In genomic region chr2:150778828-150779227, GRCh38 we compare ENCODE assay signal across 26 cellular contexts.
A peak's percentile ranks its signal among the peaks of the same experiment; 100 is the strongest.
DNase-seq lines count a peak whose midpoint lies in the region; ATAC-seq and TF ChIP-seq lines count a peak whose summit lies in the region.
"Had no signal": no experiment of that assay in that cellular context is flagged by ENCODE, and none has a peak within 500 bp of the region (broad histone marks: within the 10 kb centered on the region; RNA-seq: fewer than 3 reads in every experiment).

No MANE protein-coding gene starts in this region.

- peaks cover 2% of the 10 kb centered on the region for H3K79me1 ChIP-seq in trophoblast cell (ENCODE audit: low read length)

- no peak overlapping the region for H4K91ac ChIP-seq in trophoblast cell (ENCODE audit: low read depth, low read length)

- WGBS in right cardiac atrium: 14% methylated on average over 1 of the region's 1 CpG
- WGBS in trophoblast cell (ENCODE audit: extremely low coverage, insufficient coverage, insufficient read length): no CpG with 5 or more reads among the region's 1 CpG

- no peaks in the 10 kb centered on the region for H3K27me3 ChIP-seq in brain microvascular endothelial cell (replicated peaks)
- no peaks in the 10 kb centered on the region for H3K27me3 ChIP-seq in right cardiac atrium (ENCODE audit: control insufficient read depth, insufficient read depth)
- no peaks in the 10 kb centered on the region for H3K27me3 ChIP-seq in trophoblast cell (ENCODE audit: insufficient read depth, low read length)
- H3K27me3 ChIP-seq: esophagus muscularis mucosa, neutrophil, tibial nerve had no signal

- H4K12ac ChIP-seq in trophoblast cell (ENCODE audit: low read depth, low read length): no peak overlapping the region

- H3K27ac ChIP-seq in brain microvascular endothelial cell (no peak overlapping the region), right cardiac atrium (ENCODE audit: low read length) (no peak overlapping the region), trophoblast cell (ENCODE audit: low read depth, low read length) (peak overlapping the region; percentile 29)
- H3K27ac ChIP-seq: esophagus muscularis mucosa, neutrophil had no signal

- H3K4me3 Mint-ChIP-seq in activated CD4-positive, alpha-beta T cell treated with anti-CD3 and anti-CD28 coated beads, Interleukin-2, amount 10 ng/mL, durations not matched to agents 24 days and 14 days: no peak overlapping the region
- no peak overlapping the region for H3K4me3 Mint-ChIP-seq in chondrocyte (ENCODE audit: unreplicated experiment)
- H3K4me3 Mint-ChIP-seq: activated CD8-positive, alpha-beta T cell treated with anti-CD3 and anti-CD28 coated beads, Interleukin-2, amount 10 ng/mL, durations not matched to agents 7 days and 5 days; CD4-positive, CD25-positive, alpha-beta regulatory T cell; central memory CD8-positive, alpha-beta T cell; stimulated activated naive CD8-positive, alpha-beta T cell treated with anti-CD3 and anti-CD28 coated beads, Interleukin-15, Interleukin-2, amounts not matched to agents 100 ng/mL and 50 ng/mL, for 24 hours; T-helper 2 cell treated with Interferon-gamma antibody and Interleukin-4, amounts not matched to agents 5 μg/mL and 100 μg/mL, for 36 hours had no signal

- no peak overlapping the region for H2BK120ac ChIP-seq in trophoblast cell (ENCODE audit: insufficient read depth, low read length, poor library complexity)

- H3K79me2 ChIP-seq in trophoblast cell (ENCODE audit: control insufficient read depth, insufficient read depth, low read length, poor library complexity): no peaks in the 10 kb centered on the region

- H3K4me1 ChIP-seq in right cardiac atrium (ENCODE audit: control insufficient read depth, insufficient read depth, low read length): peaks cover 2% of the 10 kb centered on the region
- peaks cover 0 to 3% of the 10 kb centered on the region in 2 experiments for H3K4me1 ChIP-seq in trophoblast cell (ENCODE audit: control insufficient read depth in 1 of 2, insufficient read depth in 2 of 2, low read length in 2 of 2)
- H3K4me1 ChIP-seq: esophagus muscularis mucosa had no signal

- peak overlapping the region; percentile 27 for H2BK12ac ChIP-seq in trophoblast cell (ENCODE audit: low read length)

- H3K4me3 ChIP-seq in brain microvascular endothelial cell (ENCODE audit: low read depth, low read length): no peak overlapping the region
- no peak overlapping the region for H3K4me3 ChIP-seq in right cardiac atrium (ENCODE audit: low read length)
- H3K4me3 ChIP-seq in trophoblast cell (ENCODE audit: low read depth, low read length): no peak overlapping the region
- H3K4me3 ChIP-seq: esophagus muscularis mucosa, GM12878, tibial nerve had no signal

- no peak overlapping the region for H2AK5ac ChIP-seq in trophoblast cell (ENCODE audit: low read length)

- no peaks in the 10 kb centered on the region for H3K36me3 ChIP-seq in brain microvascular endothelial cell (replicated peaks)
- no peaks in the 10 kb centered on the region for H3K36me3 ChIP-seq in trophoblast cell (ENCODE audit: control insufficient read depth in 1 of 2, insufficient read depth in 2 of 2, low read length in 2 of 2)
- H3K36me3 ChIP-seq: esophagus muscularis mucosa, neutrophil, tibial nerve had no signal

- H3K4me1 Mint-ChIP-seq in activated CD4-positive, alpha-beta T cell treated with anti-CD3 and anti-CD28 coated beads, Interleukin-2, amount 10 ng/mL, durations not matched to agents 24 days and 14 days: no peaks in the 10 kb centered on the region
- H3K4me1 Mint-ChIP-seq in chondrocyte (ENCODE audit: low read depth): peaks cover 20% of the 10 kb centered on the region
- H3K4me1 Mint-ChIP-seq: CD4-positive, CD25-positive, alpha-beta regulatory T cell; central memory CD8-positive, alpha-beta T cell had no signal

- no peak overlapping the region for H3K18ac ChIP-seq in trophoblast cell (ENCODE audit: low read length)

- no peaks in the 10 kb centered on the region for H3K36me3 Mint-ChIP-seq in activated CD4-positive, alpha-beta T cell treated with anti-CD3 and anti-CD28 coated beads, Interleukin-2, amount 10 ng/mL, durations not matched to agents 24 days and 14 days (ENCODE audit: low read depth)
- H3K36me3 Mint-ChIP-seq in chondrocyte (ENCODE audit: low read depth): no peaks in the 10 kb centered on the region
- H3K36me3 Mint-ChIP-seq: CD4-positive, CD25-positive, alpha-beta regulatory T cell had no signal

- H3K27ac Mint-ChIP-seq in activated CD4-positive, alpha-beta T cell treated with anti-CD3 and anti-CD28 coated beads, Interleukin-2, amount 10 ng/mL, durations not matched to agents 24 days and 14 days: no peak overlapping the region
- no peak overlapping the region for H3K27ac Mint-ChIP-seq in chondrocyte (ENCODE audit: unreplicated experiment)
- H3K27ac Mint-ChIP-seq: activated CD8-positive, alpha-beta T cell treated with anti-CD3 and anti-CD28 coated beads, Interleukin-2, amount 10 ng/mL, durations not matched to agents 7 days and 5 days; stimulated activated naive CD8-positive, alpha-beta T cell treated with anti-CD3 and anti-CD28 coated beads, Interleukin-15, Interleukin-2, amounts not matched to agents 100 ng/mL and 50 ng/mL, for 24 hours; T-helper 2 cell treated with Interferon-gamma antibody and Interleukin-4, amounts not matched to agents 5 μg/mL and 100 μg/mL, for 36 hours had no signal

- no peak overlapping the region for H2BK5ac ChIP-seq in trophoblast cell (ENCODE audit: low read depth, low read length, poor library complexity)

- peak; percentile 43 for DNase-seq in M059J (ENCODE audit: low read depth)
- peak; percentile 9 for DNase-seq in brain microvascular endothelial cell
- DNase-seq in right cardiac atrium: no peak
- DNase-seq in trophoblast cell: no peak
- no peak for DNase-seq in ecto neural progenitor cell (ENCODE audit: low spot score)
- DNase-seq in activated CD4-positive, alpha-beta T cell treated with anti-CD3 and anti-CD28 coated beads, Interleukin-2, amount 10 ng/mL, durations not matched to agents 24 days and 14 days: no peak
- DNase-seq in chondrocyte (ENCODE audit: low spot score): no peak
- DNase-seq: activated CD8-positive, alpha-beta T cell treated with anti-CD3 and anti-CD28 coated beads, Interleukin-2, amount 10 ng/mL, durations not matched to agents 7 days and 5 days; activated naive CD4-positive, alpha-beta T cell; amygdala; CD4-positive, CD25-positive, alpha-beta regulatory T cell; effector CD4-positive, alpha-beta T cell; KG1; NCI-H146; NCI-H510A treated with DMSO at 0.1 percent for 48 hours; SK-N-SH; stimulated activated CD4-positive, alpha-beta T cell treated with anti-CD3 and anti-CD28 coated beads, Interleukin-12 subunit alpha, Interleukin-12 subunit beta, amount 100 ng/mL, for 4 hours had no signal

- no peak overlapping the region for H3K4me2 ChIP-seq in trophoblast cell (ENCODE audit: low read length)
- H3K4me2 ChIP-seq: SK-N-SH had no signal

- H3K9me3 ChIP-seq in right cardiac atrium (ENCODE audit: control insufficient read depth, low read length): no peaks in the 10 kb centered on the region
- no peaks in the 10 kb centered on the region for H3K9me3 ChIP-seq in trophoblast cell (ENCODE audit: insufficient read depth, low read depth, low read length)
- H3K9me3 ChIP-seq: esophagus muscularis mucosa, neutrophil, SK-N-SH, tibial nerve had no signal

- no peak overlapping the region for H2AFZ ChIP-seq in trophoblast cell (ENCODE audit: insufficient read depth, low read length, poor library complexity)

- peak; percentile 72 to 83 for ATAC-seq in right cardiac atrium
- no peak for ATAC-seq in HG02610 (IDR thresholded peaks at IDR 0.05; ENCODE audit: unreplicated experiment)
- ATAC-seq: activated CD4-positive, CD25-positive, alpha-beta regulatory T cell treated with anti-CD3 and anti-CD28 coated beads, Interleukin-2, amount 50 U/mL, for 24 hours; activated CD8-positive, alpha-beta T cell treated with anti-CD3 and anti-CD28 coated beads, Interleukin-2, amount 10 ng/mL, durations not matched to agents 7 days and 5 days; GM12878 had no signal

- H3K14ac ChIP-seq in trophoblast cell (ENCODE audit: low read length): no peak overlapping the region

- in situ Hi-C loops in brain microvascular endothelial cell (cut with HindIII; ENCODE audit: low pct_ligation_motif_present, low sequenced_read_pairs): no loop called here

- H3K9ac ChIP-seq in trophoblast cell (ENCODE audit: low read length): no peak overlapping the region
- H3K9ac ChIP-seq: SK-N-SH had no signal

- intact Hi-C loops in right cardiac atrium (cut with DNase I): no loop called here
- intact Hi-C loops in activated CD4-positive, alpha-beta T cell treated with anti-CD3 and anti-CD28 coated beads, Interleukin-2, amount 10 ng/mL, durations not matched to agents 24 days and 14 days (cut with micrococcal nuclease): no loop called here

- no peak overlapping the region for H3K4ac ChIP-seq in trophoblast cell (ENCODE audit: low read depth, low read length)

- no peak overlapping the region for H4K8ac ChIP-seq in trophoblast cell (ENCODE audit: low read depth, low read length)

- no peak overlapping the region for H3K23ac ChIP-seq in trophoblast cell (ENCODE audit: low read length)

- H3K9me3 Mint-ChIP-seq in activated CD4-positive, alpha-beta T cell treated with anti-CD3 and anti-CD28 coated beads, Interleukin-2, amount 10 ng/mL, durations not matched to agents 24 days and 14 days: no peaks in the 10 kb centered on the region
- no peaks in the 10 kb centered on the region for H3K9me3 Mint-ChIP-seq in chondrocyte (ENCODE audit: low read depth)
- H3K9me3 Mint-ChIP-seq: central memory CD8-positive, alpha-beta T cell; stimulated activated naive CD8-positive, alpha-beta T cell treated with anti-CD3 and anti-CD28 coated beads, Interleukin-15, Interleukin-2, amounts not matched to agents 100 ng/mL and 50 ng/mL, for 24 hours; T-helper 2 cell treated with Interferon-gamma antibody and Interleukin-4, amounts not matched to agents 5 μg/mL and 100 μg/mL, for 36 hours had no signal

- TF ChIP-seq CTCF in brain microvascular endothelial cell (IDR thresholded peaks at IDR 0.05; ENCODE audit: low read depth, low read length, missing control alignments): no peak
- TF ChIP-seq CTCF in chondrocyte (IDR thresholded peaks at IDR 0.05): no peak

- peaks cover 2% of the 10 kb centered on the region for H3K27me3 Mint-ChIP-seq in activated CD4-positive, alpha-beta T cell treated with anti-CD3 and anti-CD28 coated beads, Interleukin-2, amount 10 ng/mL, durations not matched to agents 24 days and 14 days
- H3K27me3 Mint-ChIP-seq in chondrocyte (ENCODE audit: low read depth): no peaks in the 10 kb centered on the region
- H3K27me3 Mint-ChIP-seq: central memory CD8-positive, alpha-beta T cell; stimulated activated naive CD8-positive, alpha-beta T cell treated with anti-CD3 and anti-CD28 coated beads, Interleukin-15, Interleukin-2, amounts not matched to agents 100 ng/mL and 50 ng/mL, for 24 hours had no signal

Comparison
In these comparisons a context has a peak if more than half of its experiments do, and no peak if none do; other contexts are left out.
1. DNase-seq: peak in M059J (single experiment) and brain microvascular endothelial cell (single experiment); none in right cardiac atrium (0 of 3), trophoblast cell (0 of 2), ecto neural progenitor cell (single experiment), activated CD4-positive, alpha-beta T cell treated with anti-CD3 and anti-CD28 coated beads, Interleukin-2, amount 10 ng/mL, durations not matched to agents 24 days and 14 days (single experiment) and chondrocyte (single experiment).